ENCODE assay signal across 19 cellular contexts in genomic region chr9:91924090-91924489, GRCh38. TPM values are rescaled to one million over a fixed set of nuclear protein-coding genes. Genes with fewer than 3 reads are reported as not detected.
A peak's percentile ranks its signal among the peaks of the same experiment; 100 is the strongest.
DNase-seq lines count a peak whose midpoint lies in the region; ATAC-seq, FAIRE-seq and TF ChIP-seq lines count a peak whose summit lies in the region.
"Had no signal": no experiment of that assay in that cellular context is flagged by ENCODE, and none has a peak within 500 bp of the region (broad histone marks: within the 10 kb centered on the region; RNA-seq: fewer than 3 reads in every experiment).

No MANE protein-coding gene starts in this region.

- H3K36me3 ChIP-seq in IMR-90 (ENCODE audit: control insufficient read depth, insufficient read depth, low read length) (no peaks in the 10 kb centered on the region; the same call in 1 of the 2 replicates), upper lobe of right lung (no peaks in the 10 kb centered on the region)
- H3K36me3 ChIP-seq: BLaER1 treated with 17β-estradiol and CSF1 and Interleukin-3, amounts not matched to agents 10 nM and 100 nM had no signal

- H3K23ac ChIP-seq in IMR-90 (ENCODE audit: low read depth, low read length), result no peak overlapping the region

- no peak overlapping the region for H4K5ac ChIP-seq in IMR-90 (ENCODE audit: low read depth, low read length)

- peaks cover 6% of the 10 kb centered on the region; the same call in 1 of the 2 replicates for H3K9me1 ChIP-seq in IMR-90 (ENCODE audit: insufficient read depth, low read length)

- no peak overlapping the region for H3K4me2 ChIP-seq in IMR-90 (ENCODE audit: low read depth, low read length)
- H3K4me2 ChIP-seq: BLaER1 treated with 17β-estradiol and CSF1 and Interleukin-3, amounts not matched to agents 10 nM and 100 nM had no signal

- H2AK9ac ChIP-seq in IMR-90 (replicated peaks; ENCODE audit: low read depth, low read length, poor library complexity), result no peak overlapping the region

- no peak overlapping the region for H4K91ac ChIP-seq in IMR-90 (ENCODE audit: insufficient read depth, low read depth, low read length)

- POLR2A ChIA-PET in IMR-90 (lab: Charles Lee; ENCODE audit: unreplicated experiment), result no interaction called here

- CTCF ChIA-PET in IMR-90 (lab: Yijun Ruan, JAX), result interaction anchor here (0.6 kb wide), 1 partner anchor 32 kb away, joined by 4 read pairs; no protein-coding TSS in a partner anchor

- no peak overlapping the region for H3K18ac ChIP-seq in IMR-90 (ENCODE audit: low read depth, low read length)

- TF ChIP-seq CTCF in IMR-90 (conservative IDR thresholded peaks at IDR 0.05; ENCODE audit: low read depth, low read length) (no peak), glutamatergic neuron (IDR thresholded peaks at IDR 0.05; ENCODE audit: partially characterized antibody, unreplicated experiment) (no peak), nephron progenitor cell (IDR thresholded peaks at IDR 0.05) (no peak), upper lobe of right lung (IDR thresholded peaks at IDR 0.05) (no peak)

- no peak overlapping the region for H2AFZ ChIP-seq in IMR-90 (replicated peaks; ENCODE audit: low read length, poor library complexity)
- H2AFZ ChIP-seq: GM23248 had no signal

- no TSS peak for BruUV-seq in IMR-90 (replicated peaks; lab: Mats Ljungman, UMichigan)

- H3K4me3 Mint-ChIP-seq in glutamatergic neuron (ENCODE audit: unreplicated experiment) (no peak overlapping the region), nephron progenitor cell (no peak overlapping the region)
- H3K4me3 Mint-ChIP-seq: B cell; CD8-positive, alpha-beta T cell; HFFc6 had no signal

- no peak overlapping the region for H3K14ac ChIP-seq in IMR-90 (replicated peaks; ENCODE audit: low read depth, low read length)

- H3K27ac ChIP-seq in IMR-90 (ENCODE audit: insufficient read depth, low read length), result no peak overlapping the region
- no peak overlapping the region for H3K27ac ChIP-seq in upper lobe of right lung
- H3K27ac ChIP-seq: BLaER1 treated with 17β-estradiol and CSF1 and Interleukin-3, amounts not matched to agents 10 nM and 100 nM; GM23248; HL-60 had no signal

- H3K9me3 Mint-ChIP-seq in glutamatergic neuron (ENCODE audit: unreplicated experiment) (peaks cover 10% of the 10 kb centered on the region), nephron progenitor cell (peaks cover 48% of the 10 kb centered on the region)

- H3K4me3 ChIP-seq in IMR-90 (ENCODE audit: insufficient read depth, low read depth, low read length) (no peak overlapping the region), upper lobe of right lung (no peak overlapping the region)
- H3K4me3 ChIP-seq: BLaER1 treated with 17β-estradiol and CSF1 and Interleukin-3, amounts not matched to agents 10 nM and 100 nM; GM23248 had no signal

- H2BK20ac ChIP-seq in IMR-90 (ENCODE audit: low read depth, low read length), result no peak overlapping the region

- no peak for TF ChIP-seq RAD21 in IMR-90 (IDR thresholded peaks at IDR 0.05; ENCODE audit: low read length)

- H3K4ac ChIP-seq in IMR-90 (ENCODE audit: low read depth, low read length), result no peak overlapping the region

- in situ Hi-C loops in IMR-90 (cut with MboI; ENCODE audit: low sequenced_read_pairs), result no loop called here

- H4K20me1 ChIP-seq in IMR-90 (ENCODE audit: insufficient read depth, low read length), result peaks cover 21% of the 10 kb centered on the region
- H4K20me1 ChIP-seq: BLaER1 treated with 17β-estradiol and CSF1 and Interleukin-3, amounts not matched to agents 10 nM and 100 nM had no signal

- ATAC-seq in IMR-90 (ENCODE audit: low read depth), result no peak
- no peak for ATAC-seq in upper lobe of right lung
- ATAC-seq: CD8-positive, alpha-beta T cell; HCT116 had no signal

- H3K4me1 Mint-ChIP-seq in glutamatergic neuron (ENCODE audit: low read depth, unreplicated experiment) (peaks cover 16% of the 10 kb centered on the region), nephron progenitor cell (peaks cover 65% of the 10 kb centered on the region)
- H3K4me1 Mint-ChIP-seq: B cell had no signal

- H2BK15ac ChIP-seq in IMR-90 (ENCODE audit: low read depth, low read length), result no peak overlapping the region

- TF ChIP-seq POLR2A in IMR-90 (IDR thresholded peaks at IDR 0.05; ENCODE audit: low read depth, low read length) (no peak), GM12891 (IDR thresholded peaks at IDR 0.05; ENCODE audit: low read depth, low read length) (no peak)

- dilution Hi-C loops in IMR-90 (cut with HindIII; ENCODE audit: low sequenced_read_pairs, unreplicated experiment), result no loop called here

- no peak overlapping the region for H2BK5ac ChIP-seq in IMR-90 (ENCODE audit: low read depth, low read length, poor library complexity, severe bottlenecking)

- no peak overlapping the region for H4K8ac ChIP-seq in IMR-90 (ENCODE audit: low read depth in 2 of 2, low read length in 2 of 2)

- whole genome bisulfite sequencing in IMR-90 (ENCODE audit: extremely low coverage in 2 of 2, insufficient read length in 1 of 2), 2 experiments, result 100% methylated on average over 3 of the region's 6 CpGs; no CpG with 5 or more reads in 1 of the 2 experiments

- peak overlapping the region; percentile 51 for H2AK5ac ChIP-seq in IMR-90 (ENCODE audit: low read depth, low read length)

- no peak overlapping the region for H3K9ac ChIP-seq in IMR-90 (ENCODE audit: low read depth, low read length)
- H3K9ac ChIP-seq: BLaER1 treated with 17β-estradiol and CSF1 and Interleukin-3, amounts not matched to agents 10 nM and 100 nM; GM23248 had no signal

- H3K27ac Mint-ChIP-seq in glutamatergic neuron (ENCODE audit: unreplicated experiment) (peak overlapping the region; percentile 69), nephron progenitor cell (peak overlapping the region; percentile 79)
- H3K27ac Mint-ChIP-seq: B cell; CD8-positive, alpha-beta T cell; HFFc6 had no signal

- FAIRE-seq in GM12891 (lab: Jason Lieb, UNC), result no peak

- H3K9me3 ChIP-seq in IMR-90 (ENCODE audit: control insufficient read depth, insufficient read depth, low read length) (peaks cover 8% of the 10 kb centered on the region), upper lobe of right lung (peaks cover 3% of the 10 kb centered on the region)

- H3K27me3 Mint-ChIP-seq in glutamatergic neuron (ENCODE audit: unreplicated experiment) (peaks cover 13% of the 10 kb centered on the region), nephron progenitor cell (ENCODE audit: low read depth, poor library complexity) (peaks cover 6% of the 10 kb centered on the region)

- H3K27me3 ChIP-seq in IMR-90 (ENCODE audit: control insufficient read depth, insufficient read depth, low read length) (no peaks in the 10 kb centered on the region; the same call in 1 of the 2 replicates), upper lobe of right lung (peaks cover 8% of the 10 kb centered on the region)
- H3K27me3 ChIP-seq: BLaER1 treated with 17β-estradiol and CSF1 and Interleukin-3, amounts not matched to agents 10 nM and 100 nM had no signal

- peaks cover 0 to 7% of the 10 kb centered on the region in 2 experiments; a peak in 1 of 4 replicates for H3K79me1 ChIP-seq in IMR-90 (ENCODE audit: low read depth in 1 of 2, low read length in 2 of 2)

- intact Hi-C loops in IMR-90 (cut with micrococcal nuclease) (no loop called here), upper lobe of right lung (cut with DNase I) (no loop called here)

- DNase-seq in IMR-90 (no peak), glutamatergic neuron (no peak), nephron progenitor cell (no peak), upper lobe of right lung (no peak), NCI-H187 (lab: John Stamatoyannopoulos, UW) (no peak), AG08396 (ENCODE audit: low spot score) (no peak), GM12891 (ENCODE audit: insufficient read length, low spot score) (no peak)
- DNase-seq: 8988T; Calu3; CD8-positive, alpha-beta T cell; DMS79 treated with DMSO at 0.1 percent for 48 hours; GF-D8; GM23248; H7; HFFc6 had no signal

- H3K4me1 ChIP-seq in IMR-90 (ENCODE audit: control insufficient read depth, insufficient read depth, low read length) (peaks cover 4% of the 10 kb centered on the region; the same call in 1 of the 2 replicates), upper lobe of right lung (no peaks in the 10 kb centered on the region)
- H3K4me1 ChIP-seq: BLaER1 treated with 17β-estradiol and CSF1 and Interleukin-3, amounts not matched to agents 10 nM and 100 nM had no signal

- no peak overlapping the region for H3K56ac ChIP-seq in IMR-90 (ENCODE audit: extremely low read depth, insufficient read depth, low read length)

- no peak overlapping the region for H2BK120ac ChIP-seq in IMR-90 (ENCODE audit: low read depth, low read length)

- peaks cover 23% of the 10 kb centered on the region for H3K36me3 Mint-ChIP-seq in glutamatergic neuron (ENCODE audit: unreplicated experiment)
- peaks cover 84% of the 10 kb centered on the region for H3K36me3 Mint-ChIP-seq in nephron progenitor cell (ENCODE audit: low read depth)
- H3K36me3 Mint-ChIP-seq: CD8-positive, alpha-beta T cell had no signal

TF ChIP-seq in IMR-90, 13 proteins besides CTCF, POLR2A, EP300 and RAD21 (continues in another document):
- TF ChIP-seq NFE2L2 (IDR thresholded peaks at IDR 0.05; ENCODE audit: low read depth, low read length), result no peak
- TF ChIP-seq MAFK (IDR thresholded peaks at IDR 0.05; ENCODE audit: low read depth, low read length), result no peak
- TF ChIP-seq SMC3 (IDR thresholded peaks at IDR 0.05; ENCODE audit: low read depth, low read length), result no peak
- TF ChIP-seq RFX5 (IDR thresholded peaks at IDR 0.05; ENCODE audit: low read depth, low read length), result no peak

TF ChIP-seq in GM12891, 5 proteins besides CTCF, POLR2A, EP300 and RAD21:
- no peak for TF ChIP-seq POU2F2 (IDR thresholded peaks at IDR 0.05; ENCODE audit: low read depth, low read length)
- TF ChIP-seq TAF1 (IDR thresholded peaks at IDR 0.05; ENCODE audit: low read depth, low read length), result no peak
- TF ChIP-seq POLR2AphosphoS5 (IDR thresholded peaks at IDR 0.05; ENCODE audit: low read depth, low read length), result no peak
- no peak for TF ChIP-seq SPI1 (IDR thresholded peaks at IDR 0.05; ENCODE audit: low read depth, low read length)
- TF ChIP-seq PAX5 (IDR thresholded peaks at IDR 0.05; ENCODE audit: insufficient read depth, low read length, severe bottlenecking), result no peak

RNA-seq across cellular contexts. Expression of gene ROR2, which starts 25.9 kb away (rescaled TPM):
- total RNA-seq in IMR-90 (2012; rRNA removed), result 2.2 and 2.3 TPM in 2 replicates
- 3.5 and 4.8 TPM in 2 replicates for polyA plus RNA-seq in IMR-90 (2012; rRNA removed)
- 2.1 and 6.8 TPM in 2 replicates for polyA plus RNA-seq in IMR-90 (2012; cell fraction: cytosol; rRNA removed)
- polyA plus RNA-seq in IMR-90 (2012; cell fraction: nucleus; rRNA removed; ENCODE audit: low replicate concordance), result 3.8 and 5.3 TPM in 2 replicates
- 51.1 TPM for total RNA-seq in glutamatergic neuron (ENCODE audit: unreplicated experiment)
- total RNA-seq in upper lobe of right lung, result 5.5 TPM
- 0.05 TPM for polyA plus RNA-seq in GM12891 (2012; ENCODE audit: low read depth, missing spikeins)
- total RNA-seq: Calu3 had no signal
